In the genomic region with DNA sequence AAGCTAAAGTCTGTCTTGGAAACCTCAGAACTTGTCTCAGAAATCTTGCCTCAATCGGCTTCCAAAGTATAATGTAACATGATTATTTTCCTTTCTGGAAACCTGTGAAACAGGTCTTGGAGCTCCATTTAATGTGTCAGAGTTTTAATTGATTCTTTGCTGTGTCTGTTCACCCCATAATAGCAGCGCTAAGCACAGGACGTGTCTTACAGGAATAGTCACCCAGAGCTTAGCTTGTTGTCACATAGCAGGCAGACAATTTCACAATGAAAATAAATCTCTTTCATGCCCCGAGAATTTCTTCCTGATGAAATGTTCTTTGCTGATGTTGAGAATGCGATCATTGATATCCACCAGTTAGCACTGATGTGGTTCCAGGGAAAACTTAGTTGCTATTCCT, we compare ENCODE assay signal across 19 cellular contexts. TPM values are rescaled to one million over a fixed set of nuclear protein-coding genes. Genes with fewer than 3 reads are reported as not detected.
DNase-seq lines count a peak whose midpoint lies in the region; FAIRE-seq and TF ChIP-seq lines count a peak whose summit lies in the region.
"Had no signal": no experiment of that assay in that cellular context is flagged by ENCODE, and none has a peak within 500 bp of the region (broad histone marks: within the 10 kb centered on the region; RNA-seq: fewer than 3 reads in every experiment).

No MANE protein-coding gene starts in this region.

- no peaks in the 10 kb centered on the region for H3K27me3 ChIP-seq in keratinocyte (ENCODE audit: control insufficient read depth, extremely low read depth, insufficient read depth, low read length)
- H3K27me3 ChIP-seq: Peyer's patch had no signal

- no peaks in the 10 kb centered on the region for H3K9me1 ChIP-seq in keratinocyte (ENCODE audit: control insufficient read depth, extremely low read depth, insufficient read depth, low read length)

- H2AFZ ChIP-seq in keratinocyte (ENCODE audit: control insufficient read depth, low read length): peak overlapping the region; percentile 28

- TF ChIP-seq CTCF in VCaP (conservative IDR thresholded peaks at IDR 0.05): no peak
- TF ChIP-seq CTCF in keratinocyte (optimal IDR thresholded peaks at IDR 0.05 in 1 of 3, IDR thresholded peaks at IDR 0.05 in 1 of 3, conservative IDR thresholded peaks at IDR 0.05 in 1 of 3; ENCODE audit: extremely low read depth in 1 of 3, insufficient read depth in 2 of 3, low read length in 3 of 3): no peak

- peak; percentile 46 for FAIRE-seq in keratinocyte (lab: Jason Lieb, UNC)
- FAIRE-seq: D721Med had no signal

- DNase-seq in DMS153 (lab: John Stamatoyannopoulos, UW) (peak; percentile 5), DMS153 treated with DMSO at 0.1 percent for 48 hours (lab: John Stamatoyannopoulos, UW; ENCODE audit: unreplicated experiment) (no peak), keratinocyte (ENCODE audit: low read depth, low spot score) (no peak), T-helper 2 cell (no peak), cerebellar nuclear complex (lab: John Stamatoyannopoulos, UW) (no peak)
- DNase-seq in activated effector memory CD4-positive, alpha-beta T cell treated with Interleukin-2 at 50 U/mL for 16 hours: no peak
- DNase-seq: AML-193, DND-41, NCI-H1092 treated with DMSO at 0.1 percent for 48 hours, NCI-H146, NCI-H2029 treated with DMSO at 0.1 percent for 48 hours, NCI-H510A treated with DMSO at 0.1 percent for 48 hours, Peyer's patch, SHP77 had no signal

- H3K9ac ChIP-seq in keratinocyte (ENCODE audit: control insufficient read depth, extremely low read depth, insufficient read depth, low read length): no peak overlapping the region

- H3K36me3 ChIP-seq in keratinocyte (ENCODE audit: control insufficient read depth in 2 of 2, extremely low read depth in 1 of 2, insufficient read depth in 2 of 2, low read length in 2 of 2): no peaks in the 10 kb centered on the region
- H3K36me3 ChIP-seq: Peyer's patch had no signal

- dilution Hi-C loops in keratinocyte (cut with MboI; ENCODE audit: extremely low pct_ligation_motif_present, low sequenced_read_pairs): no loop called here

- peaks cover 34% of the 10 kb centered on the region for H3K4me1 ChIP-seq in keratinocyte (ENCODE audit: control insufficient read depth, extremely low read depth, insufficient read depth, low read length)
- H3K4me1 ChIP-seq: Peyer's patch had no signal

- H3K4me3 ChIP-seq in keratinocyte (ENCODE audit: control insufficient read depth in 2 of 3, extremely low read depth in 1 of 3, insufficient read depth in 2 of 3, low read depth in 1 of 3, low read length in 3 of 3) (peak overlapping the region in 1 of 3 experiments; percentile 13), skin epidermis (peak overlapping the region in 4 of 7 experiments; percentile 6 to 25 (median 8))
- H3K4me3 ChIP-seq: Peyer's patch had no signal

- H3K27ac ChIP-seq in VCaP: peak overlapping the region; percentile 41
- H3K27ac ChIP-seq in keratinocyte (ENCODE audit: control insufficient read depth, insufficient read depth, low read length): peak overlapping the region; percentile 72
- H3K27ac ChIP-seq in skin epidermis: peak overlapping the region in 14 of 21 experiments; percentile 37 to 83 (median 74)
- H3K27ac ChIP-seq: 22Rv1, C4-2B, Peyer's patch had no signal

- H4K20me1 ChIP-seq in keratinocyte (ENCODE audit: control insufficient read depth, extremely low read depth, insufficient read depth, low read length): no peaks in the 10 kb centered on the region

- no peaks in the 10 kb centered on the region for H3K79me2 ChIP-seq in keratinocyte (ENCODE audit: control insufficient read depth, insufficient read depth, low read length)

- peak overlapping the region; percentile 62 for H3K4me2 ChIP-seq in keratinocyte (ENCODE audit: control insufficient read depth, extremely low read depth, insufficient read depth, low read depth, low read length)

- H3K9me3 ChIP-seq in keratinocyte (ENCODE audit: control insufficient read depth, low read depth, low read length): no peaks in the 10 kb centered on the region
- H3K9me3 ChIP-seq: Peyer's patch had no signal

RNA-seq across cellular contexts. Expression of gene PTPN3, which starts 40.2 kb away (rescaled TPM):
- 15.9 to 20.6 TPM (median 19.9 TPM) in 3 replicates for polyA plus RNA-seq in keratinocyte
- 8.3 TPM for polyA plus RNA-seq in keratinocyte (2011; ENCODE audit: low read depth)
- 15.4 and 21.3 TPM in 2 replicates for polyA plus RNA-seq in keratinocyte (2011; cell fraction: cytosol; rRNA removed)
- 34.5 and 35.5 TPM in 2 replicates for polyA plus RNA-seq in keratinocyte (2011; cell fraction: nucleus; rRNA removed)
- polyA plus RNA-seq in keratinocyte (2012; ENCODE audit: low replicate concordance): 13.4 and 15.9 TPM in 2 replicates
- 24.3 to 36.2 TPM (median 33.0 TPM) in 3 replicates for polyA minus RNA-seq in keratinocyte
- 17.8 TPM for polyA minus RNA-seq in keratinocyte (2011; cell fraction: cytosol; rRNA and poly(A)+ RNA removed)
- polyA minus RNA-seq in keratinocyte (2011; cell fraction: nucleus; rRNA and poly(A)+ RNA removed): 23.1 and 35.5 TPM in 2 replicates
